ENCODE assay signal across 14 cellular contexts in the genomic region with DNA sequence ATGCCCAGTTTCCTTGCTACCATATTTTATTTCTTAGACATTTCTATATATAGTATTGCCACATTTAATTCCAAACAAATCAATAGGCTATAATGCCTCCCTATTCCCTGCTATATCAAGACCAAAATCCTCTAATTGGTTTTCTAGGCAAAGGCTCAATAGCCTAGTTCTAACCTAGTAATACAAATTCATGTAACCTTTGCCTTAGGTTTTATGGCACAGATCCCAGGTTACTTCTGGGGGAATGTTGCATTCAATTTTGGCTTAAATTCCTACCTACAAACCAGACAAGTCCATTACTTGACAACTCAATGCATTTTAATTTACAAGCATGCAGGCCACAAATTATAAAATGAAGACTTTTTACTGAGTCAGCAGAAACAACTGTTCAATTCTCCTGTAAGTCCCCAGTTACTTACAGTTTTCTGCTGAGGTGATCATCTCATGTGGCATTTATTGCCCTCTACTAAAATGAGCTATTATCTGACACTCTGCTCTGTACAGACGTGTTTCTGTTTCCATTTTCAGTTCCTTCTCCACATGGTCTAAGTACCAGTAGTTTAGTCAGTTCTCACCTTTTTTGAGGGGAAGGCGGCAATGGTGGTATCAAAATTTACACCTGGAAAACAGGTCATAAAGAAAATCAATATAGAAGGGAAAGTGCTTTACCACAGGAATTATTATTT. TPM values are rescaled to one million over a fixed set of nuclear protein-coding genes. Genes with fewer than 3 reads are reported as not detected.
DNase-seq lines count a peak whose midpoint lies in the region; ATAC-seq, FAIRE-seq and TF ChIP-seq lines count a peak whose summit lies in the region.
"Had no signal": no experiment of that assay in that cellular context is flagged by ENCODE, and none has a peak within 500 bp of the region (broad histone marks: within the 10 kb centered on the region; RNA-seq: fewer than 3 reads in every experiment).

No MANE protein-coding gene starts in this region.

- H3K36me3 ChIP-seq in SK-N-MC (ENCODE audit: insufficient read depth, low read length): peaks cover 55% of the 10 kb centered on the region

- DNase-seq in GM12891 (ENCODE audit: insufficient read length, low spot score) (peak; percentile 29), SK-N-MC (ENCODE audit: low read depth, low spot score) (no peak), SIG-M5 treated with dmso at 0.1 percent for 504 hours (lab: John Stamatoyannopoulos, UW; ENCODE audit: unreplicated experiment) (no peak), amniotic stem cell (lab: John Stamatoyannopoulos, UW) (no peak), type B pancreatic cell (ENCODE audit: extremely low spot score, unreplicated experiment) (no peak), LoVo (ENCODE audit: low spot score) (no peak)
- DNase-seq: hippocampal formation, NCI-H1436, SIG-M5 had no signal

- peak; percentile 88 for FAIRE-seq in GM12891 (lab: Jason Lieb, UNC)

- H3K36me3 Mint-ChIP-seq in type B pancreatic cell: peaks cover 12% of the 10 kb centered on the region

- H3K4me3 ChIP-seq in SK-N-MC: no peak overlapping the region
- H3K4me3 ChIP-seq: BLaER1 treated with 17β-estradiol and CSF1 and Interleukin-3, amounts not matched to agents 10 nM and 100 nM; coronary artery had no signal

- ATAC-seq in GM19455 (IDR thresholded peaks at IDR 0.05; ENCODE audit: unreplicated experiment) (peak; percentile 97), HG02981 (IDR thresholded peaks at IDR 0.05; ENCODE audit: unreplicated experiment) (peak; percentile 98)

- no peaks in the 10 kb centered on the region for H3K9me3 ChIP-seq in SK-N-MC (ENCODE audit: low read depth, low read length)
- H3K9me3 ChIP-seq: BLaER1 treated with 17β-estradiol and CSF1 and Interleukin-3, amounts not matched to agents 10 nM and 100 nM had no signal

- H3K9ac ChIP-seq in SK-N-MC (ENCODE audit: insufficient read length): no peak overlapping the region
- H3K9ac ChIP-seq: BLaER1 treated with 17β-estradiol and CSF1 and Interleukin-3, amounts not matched to agents 10 nM and 100 nM had no signal

- H3K27me3 Mint-ChIP-seq in type B pancreatic cell: no peaks in the 10 kb centered on the region

- no peak for TF ChIP-seq POLR2A in GM12891 (IDR thresholded peaks at IDR 0.05; ENCODE audit: low read depth, low read length)

- no peaks in the 10 kb centered on the region for H3K9me3 Mint-ChIP-seq in type B pancreatic cell
- H3K9me3 Mint-ChIP-seq: neural crest cell had no signal

- TF ChIP-seq CTCF in type B pancreatic cell (conservative IDR thresholded peaks at IDR 0.05): no peak

- H3K4me1 Mint-ChIP-seq in type B pancreatic cell (ENCODE audit: unreplicated experiment): peaks cover 16% of the 10 kb centered on the region
- H3K4me1 Mint-ChIP-seq: neural crest cell had no signal

- no peak overlapping the region for H3K4me3 Mint-ChIP-seq in type B pancreatic cell
- H3K4me3 Mint-ChIP-seq: neural crest cell had no signal

- H3K27ac ChIP-seq in SK-N-MC: peak overlapping the region; percentile 44
- H3K27ac ChIP-seq: BLaER1 treated with 17β-estradiol and CSF1 and Interleukin-3, amounts not matched to agents 10 nM and 100 nM; coronary artery had no signal

- no peak overlapping the region for H3K27ac Mint-ChIP-seq in type B pancreatic cell

TF ChIP-seq in GM12891, 5 proteins besides CTCF, POLR2A, EP300 and RAD21:
- no peak for TF ChIP-seq PAX5 (IDR thresholded peaks at IDR 0.05; ENCODE audit: insufficient read depth, low read length, severe bottlenecking)
- TF ChIP-seq SPI1 (IDR thresholded peaks at IDR 0.05; ENCODE audit: low read depth, low read length): peak; percentile 96

RNA-seq across cellular contexts. Expression of gene KCNRG, which starts 11.7 kb away (rescaled TPM):
- 0.35 TPM for polyA plus RNA-seq in GM12891 (2012; ENCODE audit: low read depth, missing spikeins)
- 0.57 and 1.1 TPM in 2 replicates for total RNA-seq in type B pancreatic cell (ENCODE audit: low replicate concordance)

RNA-seq across cellular contexts. Expression of gene TRIM13, which starts 30.1 kb away (rescaled TPM):
- polyA plus RNA-seq in GM12891 (2012; ENCODE audit: low read depth, missing spikeins): 16.2 TPM
- total RNA-seq in type B pancreatic cell (ENCODE audit: low replicate concordance): 33.8 and 42.0 TPM in 2 replicates
